ENCODE assay signal across 12 cellular contexts in genomic region chr1:204130989-204131892, GRCh38. TPM values are rescaled to one million over a fixed set of nuclear protein-coding genes. Genes with fewer than 3 reads are reported as not detected.
A peak's percentile ranks its signal among the peaks of the same experiment; 100 is the strongest.
DNase-seq lines count a peak whose midpoint lies in the region; ATAC-seq and TF ChIP-seq lines count a peak whose summit lies in the region.
"Had no signal": no experiment of that assay in that cellular context is flagged by ENCODE, and none has a peak within 500 bp of the region (broad histone marks: within the 10 kb centered on the region; RNA-seq: fewer than 3 reads in every experiment).

No MANE protein-coding gene starts in this region.

- H3K9me3 ChIP-seq in BE2C (no peaks in the 10 kb centered on the region), neural progenitor cell (ENCODE audit: low read depth) (no peaks in the 10 kb centered on the region)

- no peak overlapping the region for H2AFZ ChIP-seq in neural progenitor cell (replicated peaks)

- H3K9ac ChIP-seq in neural progenitor cell = no peak overlapping the region

- peaks cover 3% of the 10 kb centered on the region for H4K20me1 ChIP-seq in neural progenitor cell (ENCODE audit: low read depth)

- no peak overlapping the region for H3K27ac ChIP-seq in neural progenitor cell

- no peak for ATAC-seq in GM21723 (IDR thresholded peaks at IDR 0.05; ENCODE audit: unreplicated experiment)
- ATAC-seq in HG02885 (IDR thresholded peaks at IDR 0.05; ENCODE audit: poor library complexity, unreplicated experiment) = no peak

- peaks cover 2% of the 10 kb centered on the region for H3K36me3 Mint-ChIP-seq in neural progenitor cell
- H3K36me3 Mint-ChIP-seq: activated naive CD8-positive, alpha-beta T cell had no signal

- peak overlapping the region; percentile 43 for H3K4me3 Mint-ChIP-seq in neural progenitor cell
- H3K4me3 Mint-ChIP-seq: activated naive CD8-positive, alpha-beta T cell had no signal

- TF ChIP-seq CTCF in BE2C (IDR thresholded peaks at IDR 0.05; ENCODE audit: low read depth, low read length) (peak; percentile 24), neural progenitor cell (IDR thresholded peaks at IDR 0.05) (no peak)

- H3K4me2 ChIP-seq in neural progenitor cell = no peak overlapping the region

- no peaks in the 10 kb centered on the region for H3K9me3 Mint-ChIP-seq in neural progenitor cell

- H3K4me1 ChIP-seq in BE2C (peaks cover 15% of the 10 kb centered on the region), neural progenitor cell (peaks cover 14% of the 10 kb centered on the region)

- H3K27me3 ChIP-seq in BE2C (no peaks in the 10 kb centered on the region; the same call in 1 of the 2 replicates), neural progenitor cell (no peaks in the 10 kb centered on the region)

- no peak overlapping the region for H3K4me3 ChIP-seq in BE2C (ENCODE audit: low read depth, low read length)
- no peak overlapping the region for H3K4me3 ChIP-seq in neural progenitor cell

- H3K36me3 ChIP-seq in BE2C (no peaks in the 10 kb centered on the region), neural progenitor cell (no peaks in the 10 kb centered on the region)

- DNase-seq in BE2C (no peak), NCI-H69 (lab: John Stamatoyannopoulos, UW) (peak; percentile 29), dermis blood vessel endothelial cell (peak; percentile 83), neural progenitor cell (ENCODE audit: low spot score) (no peak), SW480 (ENCODE audit: low spot score) (no peak), T-helper 2 cell (no peak)
- DNase-seq: KG1 had no signal

- peaks cover 15% of the 10 kb centered on the region for H3F3A ChIP-seq in neural progenitor cell (ENCODE audit: low read depth)

- peaks cover 11% of the 10 kb centered on the region for H3K27me3 Mint-ChIP-seq in neural progenitor cell (ENCODE audit: insufficient read depth, low read depth)
- H3K27me3 Mint-ChIP-seq: activated naive CD8-positive, alpha-beta T cell had no signal

- peaks cover 34% of the 10 kb centered on the region for H3K4me1 Mint-ChIP-seq in neural progenitor cell

- no peak overlapping the region for H3K27ac Mint-ChIP-seq in neural progenitor cell
- H3K27ac Mint-ChIP-seq: activated naive CD8-positive, alpha-beta T cell had no signal

- H3K79me2 ChIP-seq in neural progenitor cell (ENCODE audit: low read depth) = no peaks in the 10 kb centered on the region

RNA-seq across cellular contexts. Expression of gene ETNK2, which starts 20.6 kb away (rescaled TPM):
- polyA plus RNA-seq in BE2C (2012; ENCODE audit: insufficient read depth, insufficient read length, low read depth) = 0.97 TPM
- total RNA-seq in dermis blood vessel endothelial cell = 9.9 and 10.7 TPM in 2 replicates
- 5.3 and 17.6 TPM in 2 replicates for total RNA-seq in neural progenitor cell (ENCODE audit: low replicate concordance)

RNA-seq across cellular contexts. Expression of gene REN, which starts 34.9 kb away (rescaled TPM):
- not detected for polyA plus RNA-seq in BE2C (2012; ENCODE audit: insufficient read depth, insufficient read length, low read depth)
- total RNA-seq in dermis blood vessel endothelial cell = not detected in 2 replicates
- total RNA-seq in neural progenitor cell (ENCODE audit: low replicate concordance) = not detected in 2 replicates
- total RNA-seq: G401, lung microvascular endothelial cell had no signal

RNA-seq across cellular contexts. Expression of gene SOX13, which starts 58.3 kb away (rescaled TPM):
- 0.22 TPM for polyA plus RNA-seq in BE2C (2012; ENCODE audit: insufficient read depth, insufficient read length, low read depth)
- total RNA-seq in dermis blood vessel endothelial cell = 15.3 and 23.0 TPM in 2 replicates
- total RNA-seq in neural progenitor cell (ENCODE audit: low replicate concordance) = 27.8 and 28.6 TPM in 2 replicates
- total RNA-seq: G401 had no signal

Comparison
In these comparisons a context has a peak if more than half of its experiments do, and no peak if none do; other contexts are left out.
1. DNase-seq: peak in NCI-H69 (single experiment) and dermis blood vessel endothelial cell (single experiment); none in BE2C (single experiment), neural progenitor cell (single experiment), SW480 (single experiment) and T-helper 2 cell (0 of 5).